Comparison of ENCODE assay signal across 25 cellular contexts in the genomic region with DNA sequence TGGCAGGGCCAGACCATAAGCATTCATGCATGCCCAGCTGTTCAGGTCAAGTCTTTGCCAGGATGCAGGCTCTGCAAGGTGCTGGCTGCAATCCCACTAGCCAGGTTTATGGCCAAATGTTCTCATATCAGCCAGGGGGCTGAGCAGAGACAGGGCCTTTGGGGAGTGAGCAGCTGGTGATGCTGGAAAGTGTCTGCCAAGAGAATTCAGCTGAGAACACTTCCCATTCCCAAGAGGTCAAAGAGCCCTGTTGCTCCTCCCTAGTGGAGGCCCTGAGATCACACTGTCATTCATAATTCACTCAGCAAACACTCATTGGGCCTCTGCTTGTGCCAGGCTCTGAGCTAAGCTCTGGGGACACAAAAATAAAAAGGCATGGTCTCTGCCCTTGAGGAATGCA.
DNase-seq lines count a peak whose midpoint lies in the region.
"Had no signal": no experiment of that assay in that cellular context is flagged by ENCODE, and none has a peak within 500 bp of the region (broad histone marks: within the 10 kb centered on the region; RNA-seq: fewer than 3 reads in every experiment).

No MANE protein-coding gene starts in this region.

- DNase-seq in DMS 273 (lab: John Stamatoyannopoulos, UW; ENCODE audit: unreplicated experiment) (peak; percentile 97), NCI-H1105 (lab: John Stamatoyannopoulos, UW) (peak; percentile 12), NCI-H446 (lab: John Stamatoyannopoulos, UW) (peak; percentile 61 to 91), SK-N-DZ (ENCODE audit: low spot score) (peak; percentile 72), AG20443 (ENCODE audit: low spot score) (no peak), NCI-H1930 (lab: John Stamatoyannopoulos, UW) (no peak), T-helper 2 cell (no peak)
- no peak for DNase-seq in activated naive CD4-positive, alpha-beta T cell (lab: John Stamatoyannopoulos, UW)
- DNase-seq: ACHN; activated B cell treated with CpG ODN at 0.5 μM for 24 hours; activated CD4-positive, alpha-beta T cell treated with anti-CD3 and anti-CD28 coated beads, Interleukin-2, amount 10 ng/mL, durations not matched to agents 7 days and 5 days; activated gamma-delta T cell; activated T-cell treated with anti-CD3 and anti-CD28 coated beads, Interleukin-2, amount 50 U/mL, for 4 hours; caudate nucleus; DMS53; effector CD8-positive, alpha-beta T cell; HCEC 1CT; left colon; NCI-H187; NCI-H526 treated with DMSO at 0.1 percent for 48 hours; Peyer's patch; SJCRH30; stimulated activated CD4-positive, alpha-beta T cell treated with anti-CD3 and anti-CD28 coated beads, Interleukin-4, amount 100 ng/mL, for 1 hour; T-helper 1 cell; tibial artery had no signal

Comparison
In these comparisons a context has a peak if more than half of its experiments do, and no peak if none do; other contexts are left out.
1. DNase-seq: peak in DMS 273 (single experiment), NCI-H1105 (single experiment), NCI-H446 (2 of 2) and SK-N-DZ (single experiment); none in AG20443 (single experiment), NCI-H1930 (0 of 2), activated naive CD4-positive, alpha-beta T cell (0 of 4) and T-helper 2 cell (0 of 5).